1 cellular context compared by ENCODE assay signal in genomic region chr3:185151959-185152432, GRCh38.
TF ChIP-seq lines count a peak whose summit lies in the region.

No MANE protein-coding gene starts in this region.

TF ChIP-seq in A549, 52 proteins besides CTCF, POLR2A, EP300 and RAD21 (continued from another document):
- TF ChIP-seq SREBF2 (IDR thresholded peaks at IDR 0.05): no peak
